Comparison of ENCODE assay signal across 15 cellular contexts in genomic region chr12:44431647-44432352, GRCh38.
DNase-seq lines count a peak whose midpoint lies in the region; ATAC-seq, FAIRE-seq and TF ChIP-seq lines count a peak whose summit lies in the region.
"Had no signal": no experiment of that assay in that cellular context is flagged by ENCODE, and none has a peak within 500 bp of the region (broad histone marks: within the 10 kb centered on the region; RNA-seq: fewer than 3 reads in every experiment).

No MANE protein-coding gene starts in this region.

- no peak for TF ChIP-seq RAD21 in GM12878 (IDR thresholded peaks at IDR 0.05; ENCODE audit: insufficient read depth, low read depth, low read length)

- in situ Hi-C loops in GM12878 (cut with MboI), result no loop called here

- H4K20me1 ChIP-seq in GM12878 (ENCODE audit: control insufficient read depth, insufficient read depth), result no peaks in the 10 kb centered on the region

- WGBS in GM12878 (ENCODE audit: insufficient coverage, insufficient replicate concordance, low lambda C conversion rate, missing lambda C conversion rate), result 29% methylated on average over 10 of the region's 10 CpGs

- H3K27me3 ChIP-seq in GM12878 (replicated peaks in 1 of 2; ENCODE audit: control insufficient read depth in 2 of 2, insufficient read depth in 2 of 2, low read length in 1 of 2), result no peaks in the 10 kb centered on the region
- H3K27me3 ChIP-seq: gastroesophageal sphincter, neutrophil, SJCRH30 had no signal

- POLR2A ChIA-PET in GM12878 (lab: Charles Lee), result interaction anchor here (0.6 to 2.5 kb wide), 3 partner anchors 9 to 71 kb away, joined by 5 to 10 read pairs (median 10); no protein-coding TSS in a partner anchor

- peaks cover 22% of the 10 kb centered on the region; the same call in 1 of the 2 replicates for H3K4me1 ChIP-seq in GM12878 (ENCODE audit: control insufficient read depth, insufficient read depth, low read length)
- H3K4me1 ChIP-seq: gastroesophageal sphincter, SJCRH30 had no signal

- peak overlapping the region; percentile 58 for H3K27ac ChIP-seq in GM12878 (ENCODE audit: control insufficient read depth, insufficient read depth)
- H3K27ac ChIP-seq: gastroesophageal sphincter, neutrophil, SJCRH30 had no signal

- TF ChIP-seq EP300 in GM12878 (IDR thresholded peaks at IDR 0.05; ENCODE audit: borderline replicate concordance in 1 of 2, control insufficient read depth in 1 of 2, low read depth in 2 of 2, low read length in 2 of 2), result peak; percentile 72 to 74

- RAD21 ChIA-PET in GM12878 (lab: Charles Lee; ENCODE audit: unreplicated experiment), result interaction anchor here (0.7 to 5.6 kb wide), 3 partner anchors 9 to 26 kb away, joined by 4 to 68 read pairs (median 18); no protein-coding TSS in a partner anchor

- BruUV-seq in GM12878 (replicated peaks; lab: Mats Ljungman, UMichigan), result no TSS peak

- SMC1A ChIA-PET in GM12878 (lab: Charles Lee; ENCODE audit: uncharacterized antibody, unreplicated experiment), result interaction anchor here (0.7 to 7.0 kb wide), 10 partner anchors 8 to 133 kb away, joined by 3 to 51 read pairs (median 4); no protein-coding TSS in a partner anchor

- TF ChIP-seq CTCF in GM12878 (IDR thresholded peaks at IDR 0.05 in 2 of 3, conservative IDR thresholded peaks at IDR 0.05 in 1 of 3; ENCODE audit: control insufficient read depth in 2 of 3, extremely low read depth in 1 of 3, insufficient read depth in 1 of 3, low read depth in 3 of 3, low read length in 3 of 3), result no peak

- FAIRE-seq in GM12878 (lab: Jason Lieb, UNC), result no peak

- H3K36me3 ChIP-seq in GM12878 (ENCODE audit: control insufficient read depth in 2 of 2, insufficient read depth in 2 of 2, low read length in 1 of 2), result no peaks in the 10 kb centered on the region
- H3K36me3 ChIP-seq: gastroesophageal sphincter, neutrophil, SJCRH30 had no signal

- ATAC-seq in GM18909 (IDR thresholded peaks at IDR 0.05; ENCODE audit: poor library complexity, unreplicated experiment) (peak; percentile 87), GM21619 (IDR thresholded peaks at IDR 0.05; ENCODE audit: unreplicated experiment) (peak; percentile 80), HG03095 (IDR thresholded peaks at IDR 0.05; ENCODE audit: unreplicated experiment) (peak; percentile 85), GM12878 (peak; percentile 93), sciatic nerve (no peak)
- ATAC-seq: gastroesophageal sphincter had no signal

- no peak for TF ChIP-seq POLR2A in GM12878 (IDR thresholded peaks at IDR 0.05; ENCODE audit: low read depth, low read length)

- H3K4me3 ChIP-seq in GM12878, result no peak overlapping the region
- H3K4me3 ChIP-seq: gastroesophageal sphincter, SJCRH30 had no signal

- no peak overlapping the region; the same call in 1 of the 2 replicates for H2AFZ ChIP-seq in GM12878 (ENCODE audit: control insufficient read depth, low read depth, low read length)

- CTCF ChIA-PET in GM12878 (lab: Yijun Ruan, JAX), result interaction anchor here (0.7 to 1.9 kb wide), 6 partner anchors 9 to 54 kb away, joined by 3 to 7 read pairs (median 3); no protein-coding TSS in a partner anchor

- H3K9ac ChIP-seq in GM12878 (ENCODE audit: control insufficient read depth, insufficient read depth, low read length), result no peak overlapping the region

- H3K4me2 ChIP-seq in GM12878 (ENCODE audit: control insufficient read depth, insufficient read depth), result peak overlapping the region; percentile 15; the same call in 1 of the 2 replicates

- peak; percentile 56 for DNase-seq in GM12878 (ENCODE audit: low read depth, low spot score)
- no peak for DNase-seq in NCI-H446 (lab: John Stamatoyannopoulos, UW)
- DNase-seq in NCI-H187 treated with DMSO at 0.1 percent for 48 hours (lab: John Stamatoyannopoulos, UW), result no peak
- DNase-seq in sciatic nerve (ENCODE audit: low spot score), result no peak
- DNase-seq: activated CD4-positive, CD25-positive, alpha-beta regulatory T cell; activated T-cell treated with anti-CD3 and anti-CD28 coated beads, Interleukin-2, amount 50 U/mL, for 48 hours; effector memory CD4-positive, alpha-beta T cell; MM.1S; NCI-H524; SJCRH30 had no signal

- intact Hi-C loops in GM12878 (cut with micrococcal nuclease; ENCODE audit: unreplicated experiment), result no loop called here
- intact Hi-C loops in sciatic nerve (cut with DNase I), result no loop called here

- H3K9me3 ChIP-seq in GM12878 (replicated peaks; ENCODE audit: control insufficient read depth, insufficient read depth, low read length), result no peaks in the 10 kb centered on the region; the same call in 2 of the 3 replicates
- H3K9me3 ChIP-seq: gastroesophageal sphincter, neutrophil, SJCRH30 had no signal

- no peaks in the 10 kb centered on the region for H3K79me2 ChIP-seq in GM12878 (ENCODE audit: control insufficient read depth, insufficient read depth, low read length)

TF ChIP-seq in GM12878, 131 proteins besides CTCF, POLR2A, EP300 and RAD21 (continues in another document):
- TF ChIP-seq ZNF687 (IDR thresholded peaks at IDR 0.05) (peak; percentile 59; the same call in 1 of the 2 replicates), HDGF (IDR thresholded peaks at IDR 0.05) (no peak), TCF7 (IDR thresholded peaks at IDR 0.05; ENCODE audit: borderline replicate concordance) (0 out of 2 replicates have a peak, but pooled peaks have one; percentile 13), HSF1 (IDR thresholded peaks at IDR 0.05; ENCODE audit: low read depth, low read length) (no peak), NR2C1 (IDR thresholded peaks at IDR 0.05) (no peak), MEF2A (IDR thresholded peaks at IDR 0.05; ENCODE audit: insufficient read depth, low read depth, low read length) (no peak), EGR1 (IDR thresholded peaks at IDR 0.05; ENCODE audit: borderline replicate concordance in 1 of 2, low read depth in 2 of 2, low read length in 2 of 2) (no peak), EZH2 (IDR thresholded peaks at IDR 0.05; ENCODE audit: borderline replicate concordance, control insufficient read depth, low read depth, low read length) (no peak), KLF5 (IDR thresholded peaks at IDR 0.05; ENCODE audit: partially characterized antibody) (no peak), ZBED1 (IDR thresholded peaks at IDR 0.05; ENCODE audit: borderline replicate concordance) (peak; percentile 62; the same call in 1 of the 2 replicates)
